ENCODE assay signal across 1 cellular context in the genomic region with DNA sequence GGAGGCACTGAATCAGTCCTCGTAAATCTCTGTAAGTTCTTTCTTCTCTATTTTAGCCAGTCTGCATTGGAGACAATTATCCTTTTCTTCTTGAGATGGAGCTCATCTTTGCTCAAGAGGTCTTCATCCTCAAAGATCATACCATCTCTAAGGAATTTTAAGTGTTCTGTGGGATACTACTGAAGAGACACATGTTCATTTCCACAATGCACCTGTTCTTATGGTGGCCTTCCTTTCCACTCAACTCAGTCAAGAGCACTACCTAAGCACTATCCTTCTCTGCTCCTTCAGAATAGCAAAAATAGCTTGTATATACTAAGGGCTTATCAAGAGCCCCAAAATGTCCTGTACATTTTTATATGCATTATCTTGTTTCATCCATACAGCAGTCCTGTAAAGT.
TF ChIP-seq lines count a peak whose summit lies in the region.

No MANE protein-coding gene starts in this region.

TF ChIP-seq in IMR-90, 13 proteins besides CTCF, POLR2A, EP300 and RAD21 (continued from another document):
- TF ChIP-seq ELK1 (IDR thresholded peaks at IDR 0.05; ENCODE audit: borderline replicate concordance, low read depth, low read length) (no peak), CHD1 (IDR thresholded peaks at IDR 0.05; ENCODE audit: low read depth, low read length) (no peak), MAFK (IDR thresholded peaks at IDR 0.05; ENCODE audit: low read depth, low read length) (no peak), RCOR1 (IDR thresholded peaks at IDR 0.05; ENCODE audit: insufficient replicate concordance, low read length) (no peak), MAZ (IDR thresholded peaks at IDR 0.05; ENCODE audit: borderline replicate concordance, low read depth, low read length) (no peak)
- TF ChIP-seq, protein P1, sequence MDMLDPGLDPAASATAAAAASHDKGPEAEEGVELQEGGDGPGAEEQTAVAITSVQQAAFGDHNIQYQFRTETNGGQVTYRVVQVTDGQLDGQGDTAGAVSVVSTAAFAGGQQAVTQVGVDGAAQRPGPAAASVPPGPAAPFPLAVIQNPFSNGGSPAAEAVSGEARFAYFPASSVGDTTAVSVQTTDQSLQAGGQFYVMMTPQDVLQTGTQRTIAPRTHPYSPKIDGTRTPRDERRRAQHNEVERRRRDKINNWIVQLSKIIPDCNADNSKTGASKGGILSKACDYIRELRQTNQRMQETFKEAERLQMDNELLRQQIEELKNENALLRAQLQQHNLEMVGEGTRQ (IDR thresholded peaks at IDR 0.05; ENCODE audit: low read depth, low read length), result no peak
TF ChIP-seq in IMR-90: peak in this region for 0.
